Comparison of ENCODE assay signal across 1 cellular context in genomic region chr2:21057097-21057496, GRCh38.
A peak's percentile ranks its signal among the peaks of the same experiment; 100 is the strongest.
TF ChIP-seq lines count a peak whose summit lies in the region.

No MANE protein-coding gene starts in this region.

TF ChIP-seq in HepG2, 621 proteins besides CTCF, POLR2A, EP300 and RAD21 (continued from another document and continues in another):
- TF ChIP-seq, protein P1, sequence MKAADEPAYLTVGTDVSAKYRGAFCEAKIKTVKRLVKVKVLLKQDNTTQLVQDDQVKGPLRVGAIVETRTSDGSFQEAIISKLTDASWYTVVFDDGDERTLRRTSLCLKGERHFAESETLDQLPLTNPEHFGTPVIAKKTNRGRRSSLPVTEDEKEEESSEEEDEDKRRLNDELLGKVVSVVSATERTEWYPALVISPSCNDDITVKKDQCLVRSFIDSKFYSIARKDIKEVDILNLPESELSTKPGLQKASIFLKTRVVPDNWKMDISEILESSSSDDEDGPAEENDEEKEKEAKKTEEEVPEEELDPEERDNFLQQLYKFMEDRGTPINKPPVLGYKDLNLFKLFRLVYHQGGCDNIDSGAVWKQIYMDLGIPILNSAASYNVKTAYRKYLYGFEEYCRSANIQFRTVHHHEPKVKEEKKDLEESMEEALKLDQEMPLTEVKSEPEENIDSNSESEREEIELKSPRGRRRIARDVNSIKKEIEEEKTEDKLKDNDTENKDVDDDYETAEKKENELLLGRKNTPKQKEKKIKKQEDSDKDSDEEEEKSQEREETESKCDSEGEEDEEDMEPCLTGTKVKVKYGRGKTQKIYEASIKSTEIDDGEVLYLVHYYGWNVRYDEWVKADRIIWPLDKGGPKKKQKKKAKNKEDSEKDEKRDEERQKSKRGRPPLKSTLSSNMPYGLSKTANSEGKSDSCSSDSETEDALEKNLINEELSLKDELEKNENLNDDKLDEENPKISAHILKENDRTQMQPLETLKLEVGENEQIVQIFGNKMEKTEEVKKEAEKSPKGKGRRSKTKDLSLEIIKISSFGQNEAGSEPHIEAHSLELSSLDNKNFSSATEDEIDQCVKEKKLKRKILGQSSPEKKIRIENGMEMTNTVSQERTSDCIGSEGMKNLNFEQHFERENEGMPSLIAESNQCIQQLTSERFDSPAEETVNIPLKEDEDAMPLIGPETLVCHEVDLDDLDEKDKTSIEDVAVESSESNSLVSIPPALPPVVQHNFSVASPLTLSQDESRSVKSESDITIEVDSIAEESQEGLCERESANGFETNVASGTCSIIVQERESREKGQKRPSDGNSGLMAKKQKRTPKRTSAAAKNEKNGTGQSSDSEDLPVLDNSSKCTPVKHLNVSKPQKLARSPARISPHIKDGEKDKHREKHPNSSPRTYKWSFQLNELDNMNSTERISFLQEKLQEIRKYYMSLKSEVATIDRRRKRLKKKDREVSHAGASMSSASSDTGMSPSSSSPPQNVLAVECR (CRISPR knock-in tag; IDR thresholded peaks at IDR 0.05; ENCODE audit: borderline replicate concordance), result no peak
- no peak for TF ChIP-seq SRSF1 (optimal IDR thresholded peaks at IDR 0.05; ENCODE audit: low read depth, low read length)
- no peak for TF ChIP-seq ZNF7 (CRISPR knock-in tag; IDR thresholded peaks at IDR 0.05)
- no peak for TF ChIP-seq MTA3 (CRISPR knock-in tag; IDR thresholded peaks at IDR 0.05)
- TF ChIP-seq ZNF317 (CRISPR knock-in tag; IDR thresholded peaks at IDR 0.05), result 0 out of 2 replicates have a peak, but pooled peaks have one; percentile 25
- TF ChIP-seq ZBTB7A (CRISPR knock-in tag; IDR thresholded peaks at IDR 0.05), result no peak
- TF ChIP-seq ZNF205 (CRISPR knock-in tag; IDR thresholded peaks at IDR 0.05), result no peak
- TF ChIP-seq, protein P2, sequence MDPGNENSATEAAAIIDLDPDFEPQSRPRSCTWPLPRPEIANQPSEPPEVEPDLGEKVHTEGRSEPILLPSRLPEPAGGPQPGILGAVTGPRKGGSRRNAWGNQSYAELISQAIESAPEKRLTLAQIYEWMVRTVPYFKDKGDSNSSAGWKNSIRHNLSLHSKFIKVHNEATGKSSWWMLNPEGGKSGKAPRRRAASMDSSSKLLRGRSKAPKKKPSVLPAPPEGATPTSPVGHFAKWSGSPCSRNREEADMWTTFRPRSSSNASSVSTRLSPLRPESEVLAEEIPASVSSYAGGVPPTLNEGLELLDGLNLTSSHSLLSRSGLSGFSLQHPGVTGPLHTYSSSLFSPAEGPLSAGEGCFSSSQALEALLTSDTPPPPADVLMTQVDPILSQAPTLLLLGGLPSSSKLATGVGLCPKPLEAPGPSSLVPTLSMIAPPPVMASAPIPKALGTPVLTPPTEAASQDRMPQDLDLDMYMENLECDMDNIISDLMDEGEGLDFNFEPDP (CRISPR knock-in tag; conservative IDR thresholded peaks at IDR 0.05), result 0 out of 2 replicates have a peak, but pooled peaks have one; percentile 39
- TF ChIP-seq, protein P3, sequence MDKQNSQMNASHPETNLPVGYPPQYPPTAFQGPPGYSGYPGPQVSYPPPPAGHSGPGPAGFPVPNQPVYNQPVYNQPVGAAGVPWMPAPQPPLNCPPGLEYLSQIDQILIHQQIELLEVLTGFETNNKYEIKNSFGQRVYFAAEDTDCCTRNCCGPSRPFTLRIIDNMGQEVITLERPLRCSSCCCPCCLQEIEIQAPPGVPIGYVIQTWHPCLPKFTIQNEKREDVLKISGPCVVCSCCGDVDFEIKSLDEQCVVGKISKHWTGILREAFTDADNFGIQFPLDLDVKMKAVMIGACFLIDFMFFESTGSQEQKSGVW (CRISPR knock-in tag; IDR thresholded peaks at IDR 0.05; ENCODE audit: borderline replicate concordance), result no peak
- no peak for TF ChIP-seq TGIF2 (CRISPR knock-in tag; IDR thresholded peaks at IDR 0.05)
- TF ChIP-seq ATF7-NPFF (CRISPR knock-in tag; IDR thresholded peaks at IDR 0.05; ENCODE audit: low read depth), result no peak
- TF ChIP-seq TCF7 (IDR thresholded peaks at IDR 0.05; ENCODE audit: low read depth), result no peak
- no peak for TF ChIP-seq ZNF558 (CRISPR knock-in tag; IDR thresholded peaks at IDR 0.05; ENCODE audit: borderline replicate concordance)
- TF ChIP-seq ZNF749 (CRISPR knock-in tag; IDR thresholded peaks at IDR 0.05; ENCODE audit: borderline replicate concordance), result no peak; the same call in 1 of the 2 replicates
- no peak for TF ChIP-seq STAG1 (CRISPR knock-in tag; IDR thresholded peaks at IDR 0.05)
- TF ChIP-seq, protein P4, sequence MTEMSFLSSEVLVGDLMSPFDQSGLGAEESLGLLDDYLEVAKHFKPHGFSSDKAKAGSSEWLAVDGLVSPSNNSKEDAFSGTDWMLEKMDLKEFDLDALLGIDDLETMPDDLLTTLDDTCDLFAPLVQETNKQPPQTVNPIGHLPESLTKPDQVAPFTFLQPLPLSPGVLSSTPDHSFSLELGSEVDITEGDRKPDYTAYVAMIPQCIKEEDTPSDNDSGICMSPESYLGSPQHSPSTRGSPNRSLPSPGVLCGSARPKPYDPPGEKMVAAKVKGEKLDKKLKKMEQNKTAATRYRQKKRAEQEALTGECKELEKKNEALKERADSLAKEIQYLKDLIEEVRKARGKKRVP (CRISPR knock-in tag; IDR thresholded peaks at IDR 0.05), result no peak
- TF ChIP-seq NCOA5 (CRISPR knock-in tag; IDR thresholded peaks at IDR 0.05), result no peak
- peak; percentile 31; the same call in 1 of the 2 replicates for TF ChIP-seq KAT2B (IDR thresholded peaks at IDR 0.05; ENCODE audit: borderline replicate concordance, low read depth, low read length)
- TF ChIP-seq ZNF710 (CRISPR knock-in tag; IDR thresholded peaks at IDR 0.05; ENCODE audit: borderline replicate concordance), result no peak
- TF ChIP-seq, protein P5, sequence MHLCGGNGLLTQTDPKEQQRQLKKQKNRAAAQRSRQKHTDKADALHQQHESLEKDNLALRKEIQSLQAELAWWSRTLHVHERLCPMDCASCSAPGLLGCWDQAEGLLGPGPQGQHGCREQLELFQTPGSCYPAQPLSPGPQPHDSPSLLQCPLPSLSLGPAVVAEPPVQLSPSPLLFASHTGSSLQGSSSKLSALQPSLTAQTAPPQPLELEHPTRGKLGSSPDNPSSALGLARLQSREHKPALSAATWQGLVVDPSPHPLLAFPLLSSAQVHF (CRISPR knock-in tag; IDR thresholded peaks at IDR 0.05), result no peak
- no peak for TF ChIP-seq ZNF232 (CRISPR knock-in tag; IDR thresholded peaks at IDR 0.05; ENCODE audit: borderline replicate concordance)
- no peak for TF ChIP-seq CENPX (CRISPR knock-in tag; IDR thresholded peaks at IDR 0.05)
- peak; percentile 66 for TF ChIP-seq GATAD2A (CRISPR knock-in tag; IDR thresholded peaks at IDR 0.05)
- TF ChIP-seq ETS1 (CRISPR knock-in tag; IDR thresholded peaks at IDR 0.05), result no peak
- TF ChIP-seq, protein P6, sequence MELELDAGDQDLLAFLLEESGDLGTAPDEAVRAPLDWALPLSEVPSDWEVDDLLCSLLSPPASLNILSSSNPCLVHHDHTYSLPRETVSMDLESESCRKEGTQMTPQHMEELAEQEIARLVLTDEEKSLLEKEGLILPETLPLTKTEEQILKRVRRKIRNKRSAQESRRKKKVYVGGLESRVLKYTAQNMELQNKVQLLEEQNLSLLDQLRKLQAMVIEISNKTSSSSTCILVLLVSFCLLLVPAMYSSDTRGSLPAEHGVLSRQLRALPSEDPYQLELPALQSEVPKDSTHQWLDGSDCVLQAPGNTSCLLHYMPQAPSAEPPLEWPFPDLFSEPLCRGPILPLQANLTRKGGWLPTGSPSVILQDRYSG (CRISPR knock-in tag; IDR thresholded peaks at IDR 0.05), result no peak
- TF ChIP-seq CBFB (CRISPR knock-in tag; IDR thresholded peaks at IDR 0.05), result no peak
- TF ChIP-seq ASH2L (IDR thresholded peaks at IDR 0.05; ENCODE audit: insufficient read length, low read depth, low read length), result no peak
- TF ChIP-seq BRD4 (CRISPR knock-in tag; IDR thresholded peaks at IDR 0.05), result no peak
- TF ChIP-seq ONECUT2 (CRISPR knock-in tag; IDR thresholded peaks at IDR 0.05), result peak; percentile 91
- TF ChIP-seq ZFP36L2 (CRISPR knock-in tag; IDR thresholded peaks at IDR 0.05), result no peak
- TF ChIP-seq AKNA (CRISPR knock-in tag; IDR thresholded peaks at IDR 0.05; ENCODE audit: borderline replicate concordance), result no peak
- TF ChIP-seq ZNF3 (CRISPR knock-in tag; IDR thresholded peaks at IDR 0.05), result no peak
- TF ChIP-seq GATA4 (IDR thresholded peaks at IDR 0.05; ENCODE audit: borderline replicate concordance, low read depth), result no peak
- TF ChIP-seq, protein P7, sequence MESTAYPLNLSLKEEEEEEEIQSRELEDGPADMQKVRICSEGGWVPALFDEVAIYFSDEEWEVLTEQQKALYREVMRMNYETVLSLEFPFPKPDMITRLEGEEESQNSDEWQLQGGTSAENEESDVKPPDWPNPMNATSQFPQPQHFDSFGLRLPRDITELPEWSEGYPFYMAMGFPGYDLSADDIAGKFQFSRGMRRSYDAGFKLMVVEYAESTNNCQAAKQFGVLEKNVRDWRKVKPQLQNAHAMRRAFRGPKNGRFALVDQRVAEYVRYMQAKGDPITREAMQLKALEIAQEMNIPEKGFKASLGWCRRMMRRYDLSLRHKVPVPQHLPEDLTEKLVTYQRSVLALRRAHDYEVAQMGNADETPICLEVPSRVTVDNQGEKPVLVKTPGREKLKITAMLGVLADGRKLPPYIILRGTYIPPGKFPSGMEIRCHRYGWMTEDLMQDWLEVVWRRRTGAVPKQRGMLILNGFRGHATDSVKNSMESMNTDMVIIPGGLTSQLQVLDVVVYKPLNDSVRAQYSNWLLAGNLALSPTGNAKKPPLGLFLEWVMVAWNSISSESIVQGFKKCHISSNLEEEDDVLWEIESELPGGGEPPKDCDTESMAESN (CRISPR knock-in tag; conservative IDR thresholded peaks at IDR 0.05), result no peak
- no peak for TF ChIP-seq GFI1 (CRISPR knock-in tag; IDR thresholded peaks at IDR 0.05; ENCODE audit: borderline replicate concordance)
- peak; percentile 19; the same call in 1 of the 2 replicates for TF ChIP-seq SALL1 (CRISPR knock-in tag; IDR thresholded peaks at IDR 0.05)
- 0 out of 2 replicates have a peak, but pooled peaks have one; percentile 40 for TF ChIP-seq ZMAT3 (CRISPR knock-in tag; conservative IDR thresholded peaks at IDR 0.05)
- no peak for TF ChIP-seq STAT5B (CRISPR knock-in tag; IDR thresholded peaks at IDR 0.05)
- no peak for TF ChIP-seq ZNF383 (CRISPR knock-in tag; IDR thresholded peaks at IDR 0.05; ENCODE audit: borderline replicate concordance)
- TF ChIP-seq ZEB1 (IDR thresholded peaks at IDR 0.05; ENCODE audit: insufficient replicate concordance, low read depth), result no peak
- no peak for TF ChIP-seq TBX2 (CRISPR knock-in tag; IDR thresholded peaks at IDR 0.05; ENCODE audit: borderline replicate concordance)
- no peak for TF ChIP-seq ZNF30 (CRISPR knock-in tag; IDR thresholded peaks at IDR 0.05)
- no peak for TF ChIP-seq JDP2 (CRISPR knock-in tag; IDR thresholded peaks at IDR 0.05; ENCODE audit: borderline replicate concordance)
- peak; percentile 32; the same call in 1 of the 2 replicates for TF ChIP-seq MIXL1 (CRISPR knock-in tag; IDR thresholded peaks at IDR 0.05)
- no peak for TF ChIP-seq ZNF484 (CRISPR knock-in tag; IDR thresholded peaks at IDR 0.05; ENCODE audit: borderline replicate concordance, low read depth)
- TF ChIP-seq PRPF4 (IDR thresholded peaks at IDR 0.05; ENCODE audit: low read depth, low read length, poor library complexity, severe bottlenecking), result no peak
- no peak for TF ChIP-seq ZNF605 (CRISPR knock-in tag; IDR thresholded peaks at IDR 0.05)
